Comparison of ENCODE assay signal across 8 cellular contexts in genomic region chr7:149715476-149715875, GRCh38. TPM values are rescaled to one million over a fixed set of nuclear protein-coding genes. Genes with fewer than 3 reads are reported as not detected.
DNase-seq lines count a peak whose midpoint lies in the region; ATAC-seq, FAIRE-seq and TF ChIP-seq lines count a peak whose summit lies in the region.

No MANE protein-coding gene starts in this region.

- H3K4me2 ChIP-seq in HepG2 (ENCODE audit: low read depth, low read length) = peak overlapping the region; percentile 92

- H3K4me3 Mint-ChIP-seq in activated T-cell treated with anti-CD3 and anti-CD28 coated beads, Interleukin-2, amount 50 U/mL, for 4 hours = peak overlapping the region; percentile 78
- H3K4me3 Mint-ChIP-seq in activated naive CD8-positive, alpha-beta T cell treated with anti-CD3 and anti-CD28 coated beads, Interleukin-2, amount 50 U/mL, for 24 hours = peak overlapping the region; percentile 87

- in situ Hi-C loops in HepG2 (cut with HindIII; ENCODE audit: extremely low pct_ligation_motif_present, low pct_unique_long_range_greater_than_20kb) (no loop called here), transverse colon (cut with MboI; ENCODE audit: low pct_ligation_motif_present in 1 of 4, low pct_unique_long_range_greater_than_20kb in 1 of 4, low sequenced_read_pairs in 3 of 4) (no loop called here)

- H3K4me1 ChIP-seq in HepG2 (ENCODE audit: insufficient read depth, low read length) = peaks cover 32% of the 10 kb centered on the region
- H3K4me1 ChIP-seq in transverse colon = peaks cover 4 to 25% (median 14%) of the 10 kb centered on the region in 4 donors

- H3K27ac ChIP-seq in HepG2 (ENCODE audit: extremely low read length, insufficient read depth, low read length) (no peak overlapping the region), transverse colon (peak overlapping the region; percentile 63 to 80 (median 74))

- no peak for TF ChIP-seq POLR2A in HepG2 (IDR thresholded peaks at IDR 0.05; ENCODE audit: insufficient read depth in 1 of 2, low read depth in 2 of 2, low read length in 2 of 2)
- no peak for TF ChIP-seq POLR2A in transverse colon (IDR thresholded peaks at IDR 0.05)

- TF ChIP-seq EP300 in HepG2 (IDR thresholded peaks at IDR 0.05; ENCODE audit: low read depth in 2 of 2, low read length in 2 of 2) = no peak
- TF ChIP-seq EP300 in HepG2 (CRISPR knock-in tag; IDR thresholded peaks at IDR 0.05; ENCODE audit: borderline replicate concordance) = no peak
- TF ChIP-seq EP300 in transverse colon (IDR thresholded peaks at IDR 0.05; ENCODE audit: low read depth) = no peak

- CTCF ChIA-PET in HepG2 (lab: Yijun Ruan, JAX; ENCODE audit: low intra/inter-chr PET ratio, low total read pairs) = no interaction called here

- FAIRE-seq in HepG2 (lab: Jason Lieb, UNC) = no peak

- H3K4me3 ChIP-seq in HepG2 (replicated peaks in 1 of 3; ENCODE audit: insufficient read depth in 1 of 3, low read depth in 2 of 3, low read length in 3 of 3) = peak overlapping the region; percentile 51 to 87 (median 75)
- H3K4me3 ChIP-seq in transverse colon = peak overlapping the region in 3 of 4 donors; percentile 51 to 61 (median 58)

- no peaks in the 10 kb centered on the region for H3K79me2 ChIP-seq in HepG2 (ENCODE audit: insufficient read depth, low read length)

- WGBS in HepG2 (ENCODE audit: low lambda C conversion rate) = 0% methylated on average over 2 of the region's 8 CpGs
- WGBS in transverse colon (ENCODE audit: low coverage in 1 of 2), 2 donors = 40% methylated on average over 5 of the region's 8 CpGs; no CpG with 5 or more reads in 1 of the 2 donors

- peak overlapping the region; percentile 70 for H3K27ac Mint-ChIP-seq in activated naive CD8-positive, alpha-beta T cell treated with anti-CD3 and anti-CD28 coated beads, Interleukin-2, amount 50 U/mL, for 24 hours

- H3K27me3 ChIP-seq in HepG2 (ENCODE audit: control insufficient read depth in 1 of 2, insufficient read depth in 2 of 2, low read length in 2 of 2) (no peaks in the 10 kb centered on the region), transverse colon (no peaks in the 10 kb centered on the region)

- H3K36me3 ChIP-seq in HepG2 (replicated peaks in 1 of 2; ENCODE audit: control insufficient read depth in 1 of 2, insufficient read depth in 2 of 2, low read length in 2 of 2) (no peaks in the 10 kb centered on the region), transverse colon (no peaks in the 10 kb centered on the region)

- no peaks in the 10 kb centered on the region for H3K27me3 Mint-ChIP-seq in activated T-cell treated with anti-CD3 and anti-CD28 coated beads, Interleukin-2, amount 50 U/mL, for 4 hours (ENCODE audit: low read depth)
- H3K27me3 Mint-ChIP-seq in activated naive CD8-positive, alpha-beta T cell treated with anti-CD3 and anti-CD28 coated beads, Interleukin-2, amount 50 U/mL, for 24 hours = peaks cover 3% of the 10 kb centered on the region

- TF ChIP-seq RAD21 in HepG2 (CRISPR knock-in tag; IDR thresholded peaks at IDR 0.05) = no peak

- H4K20me1 ChIP-seq in HepG2 (ENCODE audit: insufficient read depth, low read length) = no peaks in the 10 kb centered on the region

- H3K9ac ChIP-seq in HepG2 (ENCODE audit: insufficient read depth, low read depth, low read length) = peak overlapping the region; percentile 75

- TF ChIP-seq CTCF in HepG2 (CRISPR knock-in tag; IDR thresholded peaks at IDR 0.05) (no peak), transverse colon (IDR thresholded peaks at IDR 0.05) (no peak)

- no peak for DNase-seq in activated T-cell treated with anti-CD3 and anti-CD28 coated beads, Interleukin-2, amount 50 U/mL, for 4 hours
- DNase-seq in activated T-cell treated with anti-CD3 and anti-CD28 coated beads, Interleukin-2, amount 50 U/mL, for 1 hour = no peak
- DNase-seq in activated naive CD8-positive, alpha-beta T cell treated with anti-CD3 and anti-CD28 coated beads, Interleukin-2, amount 50 U/mL, for 24 hours = no peak
- no peak for DNase-seq in HepG2 (ENCODE audit: low spot score)
- no peak for DNase-seq in transverse colon
- DNase-seq in hippocampal formation (lab: John Stamatoyannopoulos, UW) = no peak
- DNase-seq in stimulated activated CD8-positive, alpha-beta memory T cell treated with anti-CD3 and anti-CD28 coated beads, Interleukin-4, amount 100 ng/mL, for 48 hours = no peak

- peak; percentile 5 to 7 for ATAC-seq in activated T-cell treated with anti-CD3 and anti-CD28 coated beads, Interleukin-2, amount 50 U/mL, for 4 hours
- ATAC-seq in activated naive CD8-positive, alpha-beta T cell treated with anti-CD3 and anti-CD28 coated beads, Interleukin-2, amount 50 U/mL, for 24 hours = no peak
- ATAC-seq in HepG2 (peak; percentile 1; the same call in 2 of the 3 replicates), HG03457 (IDR thresholded peaks at IDR 0.05; ENCODE audit: unreplicated experiment) (no peak)

- no peaks in the 10 kb centered on the region for H3K36me3 Mint-ChIP-seq in activated T-cell treated with anti-CD3 and anti-CD28 coated beads, Interleukin-2, amount 50 U/mL, for 4 hours (ENCODE audit: insufficient read depth)
- H3K36me3 Mint-ChIP-seq in activated naive CD8-positive, alpha-beta T cell treated with anti-CD3 and anti-CD28 coated beads, Interleukin-2, amount 50 U/mL, for 24 hours (ENCODE audit: low read depth) = peaks cover 11% of the 10 kb centered on the region

- peaks cover 9% of the 10 kb centered on the region for H3K9me3 Mint-ChIP-seq in activated T-cell treated with anti-CD3 and anti-CD28 coated beads, Interleukin-2, amount 50 U/mL, for 4 hours
- peaks cover 15% of the 10 kb centered on the region for H3K9me3 Mint-ChIP-seq in activated naive CD8-positive, alpha-beta T cell treated with anti-CD3 and anti-CD28 coated beads, Interleukin-2, amount 50 U/mL, for 24 hours

- no peak overlapping the region for H2AFZ ChIP-seq in HepG2 (ENCODE audit: low read length)

- peaks cover 20% of the 10 kb centered on the region for H3K4me1 Mint-ChIP-seq in activated T-cell treated with anti-CD3 and anti-CD28 coated beads, Interleukin-2, amount 50 U/mL, for 4 hours (ENCODE audit: low read depth)
- H3K4me1 Mint-ChIP-seq in activated naive CD8-positive, alpha-beta T cell treated with anti-CD3 and anti-CD28 coated beads, Interleukin-2, amount 50 U/mL, for 24 hours = peaks cover 41% of the 10 kb centered on the region

- peaks cover 14% of the 10 kb centered on the region for H3K9me3 ChIP-seq in HepG2 (ENCODE audit: low read length)
- peaks cover 9 to 11% of the 10 kb centered on the region in 2 donors for H3K9me3 ChIP-seq in transverse colon

- intact Hi-C loops in HepG2 (cut with micrococcal nuclease; ENCODE audit: unreplicated experiment) (no loop called here), transverse colon (cut with DNase I; ENCODE audit: low total_unique reads) (loop anchor here (10.0 kb wide), 1 partner anchor 691 kb away; the partner anchor contains the start of gene PDIA4)

- POLR2A ChIA-PET in HepG2 (lab: Yijun Ruan, JAX) = no interaction called here

- no TSS peak for BruUV-seq in HepG2 (replicated peaks; lab: Mats Ljungman, UMichigan)

TF ChIP-seq in HepG2, 621 proteins besides CTCF, POLR2A, EP300 and RAD21 (continues in another document):
- TF ChIP-seq, protein P1, sequence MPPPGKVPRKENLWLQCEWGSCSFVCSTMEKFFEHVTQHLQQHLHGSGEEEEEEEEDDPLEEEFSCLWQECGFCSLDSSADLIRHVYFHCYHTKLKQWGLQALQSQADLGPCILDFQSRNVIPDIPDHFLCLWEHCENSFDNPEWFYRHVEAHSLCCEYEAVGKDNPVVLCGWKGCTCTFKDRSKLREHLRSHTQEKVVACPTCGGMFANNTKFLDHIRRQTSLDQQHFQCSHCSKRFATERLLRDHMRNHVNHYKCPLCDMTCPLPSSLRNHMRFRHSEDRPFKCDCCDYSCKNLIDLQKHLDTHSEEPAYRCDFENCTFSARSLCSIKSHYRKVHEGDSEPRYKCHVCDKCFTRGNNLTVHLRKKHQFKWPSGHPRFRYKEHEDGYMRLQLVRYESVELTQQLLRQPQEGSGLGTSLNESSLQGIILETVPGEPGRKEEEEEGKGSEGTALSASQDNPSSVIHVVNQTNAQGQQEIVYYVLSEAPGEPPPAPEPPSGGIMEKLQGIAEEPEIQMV (CRISPR knock-in tag; IDR thresholded peaks at IDR 0.05; ENCODE audit: low read depth) = no peak
- TF ChIP-seq LCORL (IDR thresholded peaks at IDR 0.05) (no peak), LCORL (CRISPR knock-in tag; IDR thresholded peaks at IDR 0.05) (0 out of 2 replicates have a peak, but pooled peaks have one; percentile 7), SRY (CRISPR knock-in tag; IDR thresholded peaks at IDR 0.05) (no peak)

RNA-seq across cellular contexts. Expression of gene ZNF467, which starts 57.9 kb away (rescaled TPM):
- total RNA-seq in activated T-cell treated with anti-CD3 and anti-CD28 coated beads, Interleukin-2, amount 50 U/mL, for 4 hours = under 1 TPM; 0.08 to 0.18 (median 0.16) TPM
- total RNA-seq in HepG2 (2016; rRNA removed; fragmentation: Illumina TruSeq; extraction: Trizol) (not detected in 2 replicates), transverse colon (1 to 10 TPM in 3 of 4 donors, under 1 TPM in 1; 0.40 to 6.7 (median 4.8) TPM)
- not detected in 2 replicates for total RNA-seq in HepG2 (2016; cell fraction: cytosol; rRNA removed; fragmentation: Illumina TruSeq; extraction: Trizol; ENCODE audit: low read depth)
- not detected in 2 replicates for total RNA-seq in HepG2 (2016; cell fraction: insoluble cytoplasmic fraction; rRNA removed; fragmentation: Illumina TruSeq; extraction: Trizol)
- total RNA-seq in HepG2 (2016; cell fraction: membrane; rRNA removed; fragmentation: Illumina TruSeq; extraction: Trizol) = not detected in 2 replicates
- total RNA-seq in HepG2 (2016; cell fraction: nucleus; rRNA removed; fragmentation: Illumina TruSeq; extraction: Trizol) = not detected in 2 replicates
- polyA plus RNA-seq in HepG2 (2011; rRNA removed) = 0.03 TPM in 1 of 2 replicates, not detected in the other
- 0.01 and 0.04 TPM in 2 replicates for polyA plus RNA-seq in HepG2 (2011; cell fraction: cytosol; rRNA removed)
- polyA plus RNA-seq in HepG2 (2011; cell fraction: nucleus; rRNA removed) = 0.27 and 0.28 TPM in 2 replicates
- polyA plus RNA-seq in HepG2 (2012) = not detected in 2 replicates
- polyA plus RNA-seq in HepG2 (2016; cell fraction: cytosol; fragmentation: Illumina TruSeq; extraction: Trizol; ENCODE audit: low read depth) = 0.05 and 0.08 TPM in 2 replicates
- polyA plus RNA-seq in HepG2 (2016; cell fraction: insoluble cytoplasmic fraction; fragmentation: Illumina TruSeq; extraction: Trizol; ENCODE audit: low read depth) = not detected in 2 replicates
- not detected in 2 replicates for polyA plus RNA-seq in HepG2 (2016; cell fraction: membrane; fragmentation: Illumina TruSeq; extraction: Trizol; ENCODE audit: low read depth)
- polyA plus RNA-seq in HepG2 (2016; cell fraction: nucleus; fragmentation: Illumina TruSeq; extraction: Trizol; ENCODE audit: insufficient read depth, low read depth) = not detected in 2 replicates
- 0.06 TPM in 1 of 2 replicates, not detected in the other for polyA minus RNA-seq in HepG2 (2011; rRNA and poly(A)+ RNA removed; ENCODE audit: low replicate concordance)
- not detected in 2 replicates for polyA minus RNA-seq in HepG2 (2011; cell fraction: cytosol; rRNA and poly(A)+ RNA removed)
- polyA minus RNA-seq in HepG2 (2011; cell fraction: nucleus; rRNA and poly(A)+ RNA removed) = not detected in 2 replicates

Comparison
In these comparisons a context has a peak if more than half of its experiments do, and no peak if none do; other contexts are left out.
1. ATAC-seq: peak in activated T-cell treated with anti-CD3 and anti-CD28 coated beads, Interleukin-2, amount 50 U/mL, for 4 hours (2 of 2) and HepG2 (single experiment); none in activated naive CD8-positive, alpha-beta T cell treated with anti-CD3 and anti-CD28 coated beads, Interleukin-2, amount 50 U/mL, for 24 hours (single experiment) and HG03457 (single experiment).